ENCODE assay signal across 9 cellular contexts in the genomic region with DNA sequence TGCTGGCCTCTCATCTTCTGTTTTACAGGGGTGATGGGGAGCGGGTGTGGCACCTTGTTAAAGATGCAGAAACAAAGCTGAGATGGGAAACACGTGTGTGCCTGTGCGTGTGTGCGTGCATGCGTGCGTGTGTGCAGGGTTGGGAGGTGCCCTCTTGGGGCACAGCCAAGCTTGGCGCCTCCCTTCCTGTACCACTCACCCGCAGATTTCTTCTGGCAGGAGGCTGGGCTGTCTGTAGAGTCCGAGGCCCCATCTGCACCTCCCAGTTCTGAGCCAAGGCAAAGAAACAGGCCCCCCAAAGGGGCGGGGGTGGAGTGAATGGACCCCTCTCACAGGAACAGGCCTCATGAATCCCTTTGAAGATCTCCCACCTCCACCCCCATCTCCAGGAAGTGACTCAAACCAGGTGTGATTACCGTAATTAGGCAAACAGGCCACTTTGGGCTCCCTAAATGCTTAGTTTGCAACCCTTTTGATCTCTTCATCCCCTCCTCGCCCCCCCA. TPM values are rescaled to one million over a fixed set of nuclear protein-coding genes. Genes with fewer than 3 reads are reported as not detected.
A peak's percentile ranks its signal among the peaks of the same experiment; 100 is the strongest.
DNase-seq lines count a peak whose midpoint lies in the region; ATAC-seq, FAIRE-seq and TF ChIP-seq lines count a peak whose summit lies in the region.
"Had no signal": no experiment of that assay in that cellular context is flagged by ENCODE, and none has a peak within 500 bp of the region (broad histone marks: within the 10 kb centered on the region; RNA-seq: fewer than 3 reads in every experiment).

No MANE protein-coding gene starts in this region.

- H3K4me1 ChIP-seq in adipocyte (ENCODE audit: control insufficient read depth, insufficient read depth, low read length) = peaks cover 14% of the 10 kb centered on the region
- H3K4me1 ChIP-seq in small intestine (ENCODE audit: control insufficient read depth in 2 of 2, insufficient read depth in 1 of 2, low read depth in 1 of 2, low read length in 1 of 2) = no peaks in the 10 kb centered on the region

- ATAC-seq in GM19395 (IDR thresholded peaks at IDR 0.05; ENCODE audit: unreplicated experiment) (no peak), HG03571 (IDR thresholded peaks at IDR 0.05; ENCODE audit: unreplicated experiment) (no peak)

- DNase-seq in GM12891 (ENCODE audit: insufficient read length, low spot score) = no peak
- DNase-seq in T-helper 22 cell (ENCODE audit: low read depth) = peak; percentile 74
- peak; percentile 64 for DNase-seq in adipocyte (ENCODE audit: low read depth)
- peak; percentile 40 for DNase-seq in small intestine
- DNase-seq in globus pallidus (ENCODE audit: low spot score) = no peak
- DNase-seq in DMS79 treated with DMSO at 0.1 percent for 48 hours (lab: John Stamatoyannopoulos, UW) = no peak

- peak overlapping the region in 1 of 2 donors; percentile 2 for H3K27ac ChIP-seq in small intestine (ENCODE audit: low read depth in 1 of 2, low read length in 1 of 2)

- no peaks in the 10 kb centered on the region for H3K27me3 ChIP-seq in adipocyte (replicated peaks; ENCODE audit: control insufficient read depth, insufficient read depth, low read length)
- no peaks in the 10 kb centered on the region for H3K27me3 ChIP-seq in small intestine (ENCODE audit: control insufficient read depth in 2 of 2, insufficient read depth in 2 of 2, low read length in 2 of 2)

- TF ChIP-seq POLR2A in GM12891 (IDR thresholded peaks at IDR 0.05; ENCODE audit: low read depth, low read length) = no peak

- FAIRE-seq in GM12891 (lab: Jason Lieb, UNC) = peak; percentile 91
- no peak for FAIRE-seq in small intestine (lab: Jason Lieb, UNC)
- FAIRE-seq: islet of Langerhans had no signal

- H3K36me3 ChIP-seq in adipocyte (ENCODE audit: control insufficient read depth, insufficient read depth, low read length, severe bottlenecking) (no peaks in the 10 kb centered on the region), small intestine (ENCODE audit: control insufficient read depth in 2 of 2, insufficient read depth in 2 of 2, low read length in 2 of 2) (no peaks in the 10 kb centered on the region)

- H3K4me3 ChIP-seq in adipocyte (ENCODE audit: low read length) (no peak overlapping the region), small intestine (ENCODE audit: low read depth in 1 of 2, low read length in 2 of 2) (no peak overlapping the region)

- WGBS in small intestine, 3 donors = 15 to 33% (median 16%) methylated on average over 11 to 12 of the region's 12 CpGs

- H3K9me3 ChIP-seq in adipocyte (ENCODE audit: control insufficient read depth, low read length) (no peaks in the 10 kb centered on the region), small intestine (ENCODE audit: control insufficient read depth, low read depth) (no peaks in the 10 kb centered on the region)

- H3K9ac ChIP-seq in adipocyte (ENCODE audit: low read length) = no peak overlapping the region

TF ChIP-seq in GM12891, 5 proteins besides CTCF, POLR2A, EP300 and RAD21:
- no peak for TF ChIP-seq TAF1 (IDR thresholded peaks at IDR 0.05; ENCODE audit: low read depth, low read length)
TF ChIP-seq in GM12891: peak in this region for 0.

RNA-seq across cellular contexts. Expression of gene TNS4, which starts 20.9 kb away (rescaled TPM):
- polyA plus RNA-seq in GM12891 (2012; ENCODE audit: low read depth, missing spikeins) = 0.22 TPM
- 1 to 10 TPM in 1 of 3 donors, not detected in 2; 3.0 TPM for polyA plus RNA-seq in small intestine

RNA-seq across cellular contexts. Expression of gene IGFBP4, which starts 37.3 kb away (rescaled TPM):
- 5.1 TPM for polyA plus RNA-seq in GM12891 (2012; ENCODE audit: low read depth, missing spikeins)
- 100 to 1,000 TPM in 1 of 3 donors, 10 to 100 TPM in 2; 19.2 to 282 (median 36.7) TPM for polyA plus RNA-seq in small intestine

Comparison
In these comparisons a context has a peak if more than half of its experiments do, and no peak if none do; other contexts are left out.
1. DNase-seq: peak in T-helper 22 cell (single experiment), adipocyte (single experiment) and small intestine (single experiment); none in GM12891 (single experiment), globus pallidus (single experiment) and DMS79 treated with DMSO at 0.1 percent for 48 hours (single experiment).